ENCODE assay signal across 8 cellular contexts in the genomic region with DNA sequence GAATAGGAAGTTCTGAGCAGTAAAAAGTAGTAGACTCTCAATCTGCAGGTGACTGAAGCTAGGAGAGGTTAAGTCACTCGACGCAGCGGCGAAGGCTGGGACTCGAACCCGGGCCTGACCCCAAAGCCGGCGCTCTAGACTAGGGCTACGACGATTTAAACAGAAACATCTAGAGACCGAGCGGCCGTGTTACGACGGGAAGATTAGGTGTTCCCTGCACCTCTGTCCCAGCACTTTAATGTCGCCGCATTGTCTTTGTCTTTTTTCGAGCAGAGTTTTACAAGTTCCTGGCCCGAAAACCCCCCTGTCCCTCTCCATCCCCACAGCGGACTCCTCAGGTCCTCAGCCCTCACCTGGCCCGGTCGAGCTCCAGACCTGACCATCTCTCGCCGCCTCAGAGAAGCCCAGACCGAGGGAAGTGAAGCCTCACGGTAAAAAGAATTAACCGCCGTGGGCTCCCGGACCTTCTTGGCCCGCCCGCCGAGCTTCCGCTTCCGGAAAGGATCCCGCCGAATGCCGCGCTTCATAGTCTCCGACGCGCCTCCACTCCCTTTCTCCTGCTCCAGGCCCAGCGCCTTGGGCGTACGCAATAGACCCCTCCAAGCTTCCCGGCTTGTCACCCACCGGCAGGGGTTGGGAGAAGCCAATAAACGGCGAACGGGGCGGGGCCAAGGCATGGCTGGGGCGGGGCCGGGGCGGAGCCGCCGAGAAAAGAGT. TPM values are rescaled to one million over a fixed set of nuclear protein-coding genes. Genes with fewer than 3 reads are reported as not detected.
DNase-seq lines count a peak whose midpoint lies in the region; ATAC-seq and TF ChIP-seq lines count a peak whose summit lies in the region.

A gene with protein sequence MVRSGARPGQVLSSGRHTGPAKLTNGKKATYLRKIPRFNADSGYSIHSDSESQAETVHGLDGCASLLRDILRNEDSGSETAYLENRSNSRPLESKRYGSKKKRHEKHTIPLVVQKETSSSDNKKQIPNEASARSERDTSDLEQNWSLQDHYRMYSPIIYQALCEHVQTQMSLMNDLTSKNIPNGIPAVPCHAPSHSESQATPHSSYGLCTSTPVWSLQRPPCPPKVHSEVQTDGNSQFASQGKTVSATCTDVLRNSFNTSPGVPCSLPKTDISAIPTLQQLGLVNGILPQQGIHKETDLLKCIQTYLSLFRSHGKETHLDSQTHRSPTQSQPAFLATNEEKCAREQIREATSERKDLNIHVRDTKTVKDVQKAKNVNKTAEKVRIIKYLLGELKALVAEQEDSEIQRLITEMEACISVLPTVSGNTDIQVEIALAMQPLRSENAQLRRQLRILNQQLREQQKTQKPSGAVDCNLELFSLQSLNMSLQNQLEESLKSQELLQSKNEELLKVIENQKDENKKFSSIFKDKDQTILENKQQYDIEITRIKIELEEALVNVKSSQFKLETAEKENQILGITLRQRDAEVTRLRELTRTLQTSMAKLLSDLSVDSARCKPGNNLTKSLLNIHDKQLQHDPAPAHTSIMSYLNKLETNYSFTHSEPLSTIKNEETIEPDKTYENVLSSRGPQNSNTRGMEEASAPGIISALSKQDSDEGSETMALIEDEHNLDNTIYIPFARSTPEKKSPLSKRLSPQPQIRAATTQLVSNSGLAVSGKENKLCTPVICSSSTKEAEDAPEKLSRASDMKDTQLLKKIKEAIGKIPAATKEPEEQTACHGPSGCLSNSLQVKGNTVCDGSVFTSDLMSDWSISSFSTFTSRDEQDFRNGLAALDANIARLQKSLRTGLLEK (minus strand): TSS at position 439 of the 717 bp plus-strand sequence. CDS start 56 bp downstream, at position 383.

- no peaks in the 10 kb centered on the region for H3K9me3 Mint-ChIP-seq in chondrocyte (ENCODE audit: low read depth)

- H3K36me3 ChIP-seq in kidney epithelial cell (ENCODE audit: control insufficient read depth, insufficient read depth, low read length): no peaks in the 10 kb centered on the region

- peak within 1 kb of the TSS; percentile 95 for H3K4me3 Mint-ChIP-seq in chondrocyte (ENCODE audit: unreplicated experiment)

- peak; percentile 95 for DNase-seq in AG20443 (ENCODE audit: low spot score)
- DNase-seq in NCI-H460 (ENCODE audit: extremely low read depth, low read depth): peak; percentile 84
- peak; percentile 50 for DNase-seq in activated CD4-positive, alpha-beta T cell treated with anti-CD3 and anti-CD28 coated beads for 1 hour
- DNase-seq in chondrocyte (ENCODE audit: low spot score): peak; percentile 98
- peak; percentile 88 for DNase-seq in kidney epithelial cell (ENCODE audit: low read depth)
- peak; percentile 91 for DNase-seq in stimulated activated CD4-positive, alpha-beta T cell treated with anti-CD3 and anti-CD28 coated beads, Interleukin-15, amount 100 ng/mL, for 24 hours

- peak within 1 kb of the TSS; percentile 95 for H3K27ac Mint-ChIP-seq in chondrocyte (ENCODE audit: unreplicated experiment)

- TF ChIP-seq CTCF in chondrocyte (IDR thresholded peaks at IDR 0.05) (peak; percentile 31), kidney epithelial cell (IDR thresholded peaks at IDR 0.05; ENCODE audit: insufficient read depth, low read length, poor library complexity, severe bottlenecking) (no peak)

- no peaks in the 10 kb centered on the region for H3K27me3 ChIP-seq in kidney epithelial cell (ENCODE audit: control insufficient read depth, insufficient read depth, low read length)

- no peaks in the 10 kb centered on the region for H3K36me3 Mint-ChIP-seq in chondrocyte (ENCODE audit: low read depth)

- ATAC-seq in GM19043 (IDR thresholded peaks at IDR 0.05; ENCODE audit: low read depth, unreplicated experiment) (peak; percentile 84), HG03354 (IDR thresholded peaks at IDR 0.05; ENCODE audit: poor library complexity, severe bottlenecking, unreplicated experiment) (peak; percentile 88)

- H3K27me3 Mint-ChIP-seq in chondrocyte (ENCODE audit: low read depth): peaks cover 3% of the 10 kb centered on the region

- peaks cover 29% of the 10 kb centered on the region for H3K4me1 Mint-ChIP-seq in chondrocyte (ENCODE audit: low read depth)

- H3K4me3 ChIP-seq in kidney epithelial cell (ENCODE audit: low read depth, low read length): peak within 1 kb of the TSS; percentile 76

RNA-seq across cellular contexts. Expression of the gene that starts here (rescaled TPM):
- total RNA-seq in NCI-H460 (2014; rRNA removed; shearing (Covaris generic)): 27.6 and 30.8 TPM in 2 replicates
- polyA plus RNA-seq in NCI-H460 (2014; cell fraction: nucleus; rRNA removed): 127 and 191 TPM in 2 replicates
- total RNA-seq in chondrocyte (23.9 to 34.5 TPM (median 25.4 TPM) in 3 replicates), kidney epithelial cell (24.2 and 37.0 TPM in 2 replicates)

Comparison
In these comparisons a context has a peak if more than half of its experiments do, and no peak if none do; other contexts are left out.
1. Peak in every context shown above with its lines: DNase-seq, ATAC-seq and H3K4me3 ChIP-seq.